1 cellular context compared by ENCODE assay signal in genomic region chr22:37981282-37982011, GRCh38.
TF ChIP-seq lines count a peak whose summit lies in the region.

No MANE protein-coding gene starts in this region.

TF ChIP-seq in HepG2, 621 proteins besides CTCF, POLR2A, EP300 and RAD21 (continued from another document):
- TF ChIP-seq, protein P1, sequence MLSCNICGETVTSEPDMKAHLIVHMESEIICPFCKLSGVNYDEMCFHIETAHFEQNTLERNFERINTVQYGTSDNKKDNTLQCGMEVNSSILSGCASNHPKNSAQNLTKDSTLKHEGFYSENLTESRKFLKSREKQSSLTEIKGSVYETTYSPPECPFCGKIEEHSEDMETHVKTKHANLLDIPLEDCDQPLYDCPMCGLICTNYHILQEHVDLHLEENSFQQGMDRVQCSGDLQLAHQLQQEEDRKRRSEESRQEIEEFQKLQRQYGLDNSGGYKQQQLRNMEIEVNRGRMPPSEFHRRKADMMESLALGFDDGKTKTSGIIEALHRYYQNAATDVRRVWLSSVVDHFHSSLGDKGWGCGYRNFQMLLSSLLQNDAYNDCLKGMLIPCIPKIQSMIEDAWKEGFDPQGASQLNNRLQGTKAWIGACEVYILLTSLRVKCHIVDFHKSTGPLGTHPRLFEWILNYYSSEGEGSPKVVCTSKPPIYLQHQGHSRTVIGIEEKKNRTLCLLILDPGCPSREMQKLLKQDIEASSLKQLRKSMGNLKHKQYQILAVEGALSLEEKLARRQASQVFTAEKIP (CRISPR knock-in tag; IDR thresholded peaks at IDR 0.05; ENCODE audit: borderline replicate concordance): no peak
- no peak for TF ChIP-seq ZNF496 (CRISPR knock-in tag; IDR thresholded peaks at IDR 0.05; ENCODE audit: insufficient replicate concordance)
- TF ChIP-seq NR2F1 (CRISPR knock-in tag; IDR thresholded peaks at IDR 0.05): peak in 1 of 2 experiments; percentile 35; a peak in 1 of 4 replicates
- TF ChIP-seq MTA1 (CRISPR knock-in tag; IDR thresholded peaks at IDR 0.05; ENCODE audit: borderline replicate concordance): peak; percentile 32; the same call in 1 of the 2 replicates
- no peak for TF ChIP-seq KAT2B (IDR thresholded peaks at IDR 0.05; ENCODE audit: borderline replicate concordance, low read depth, low read length)
- TF ChIP-seq ZNF7 (CRISPR knock-in tag; IDR thresholded peaks at IDR 0.05): no peak
- TF ChIP-seq ATRX (CRISPR knock-in tag; IDR thresholded peaks at IDR 0.05; ENCODE audit: borderline replicate concordance): no peak
- TF ChIP-seq ZBTB38 (CRISPR knock-in tag; IDR thresholded peaks at IDR 0.05): 0 out of 2 replicates have a peak, but pooled peaks have one; percentile 27
- no peak for TF ChIP-seq RNF219 (CRISPR knock-in tag; IDR thresholded peaks at IDR 0.05)
- 0 out of 2 replicates have a peak, but pooled peaks have one; percentile 25 for TF ChIP-seq RBFOX2 (IDR thresholded peaks at IDR 0.05; ENCODE audit: low read depth, low read length)
- 0 out of 2 replicates have a peak, but pooled peaks have one; percentile 28 for TF ChIP-seq MED1 (CRISPR knock-in tag; IDR thresholded peaks at IDR 0.05)
- TF ChIP-seq HNF1B (CRISPR knock-in tag; IDR thresholded peaks at IDR 0.05): peak; percentile 44; the same call in 1 of the 2 replicates
- no peak for TF ChIP-seq SOX13 (IDR thresholded peaks at IDR 0.05)
- peak in 1 of 2 experiments; percentile 25; a peak in 1 of 4 replicates for TF ChIP-seq SOX13 (CRISPR knock-in tag; conservative IDR thresholded peaks at IDR 0.05 in 1 of 2, IDR thresholded peaks at IDR 0.05 in 1 of 2)
- peak; percentile 56 for TF ChIP-seq NR2F6 (IDR thresholded peaks at IDR 0.05)
- TF ChIP-seq NR2F6 (CRISPR knock-in tag; IDR thresholded peaks at IDR 0.05): peak; percentile 75
- TF ChIP-seq, protein P2, sequence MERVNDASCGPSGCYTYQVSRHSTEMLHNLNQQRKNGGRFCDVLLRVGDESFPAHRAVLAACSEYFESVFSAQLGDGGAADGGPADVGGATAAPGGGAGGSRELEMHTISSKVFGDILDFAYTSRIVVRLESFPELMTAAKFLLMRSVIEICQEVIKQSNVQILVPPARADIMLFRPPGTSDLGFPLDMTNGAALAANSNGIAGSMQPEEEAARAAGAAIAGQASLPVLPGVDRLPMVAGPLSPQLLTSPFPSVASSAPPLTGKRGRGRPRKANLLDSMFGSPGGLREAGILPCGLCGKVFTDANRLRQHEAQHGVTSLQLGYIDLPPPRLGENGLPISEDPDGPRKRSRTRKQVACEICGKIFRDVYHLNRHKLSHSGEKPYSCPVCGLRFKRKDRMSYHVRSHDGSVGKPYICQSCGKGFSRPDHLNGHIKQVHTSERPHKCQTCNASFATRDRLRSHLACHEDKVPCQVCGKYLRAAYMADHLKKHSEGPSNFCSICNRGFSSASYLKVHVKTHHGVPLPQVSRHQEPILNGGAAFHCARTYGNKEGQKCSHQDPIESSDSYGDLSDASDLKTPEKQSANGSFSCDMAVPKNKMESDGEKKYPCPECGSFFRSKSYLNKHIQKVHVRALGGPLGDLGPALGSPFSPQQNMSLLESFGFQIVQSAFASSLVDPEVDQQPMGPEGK (CRISPR knock-in tag; IDR thresholded peaks at IDR 0.05): peak; percentile 51; the same call in 1 of the 2 replicates
- TF ChIP-seq PPARG (CRISPR knock-in tag; conservative IDR thresholded peaks at IDR 0.05): 0 out of 2 replicates have a peak, but pooled peaks have one; percentile 30
- TF ChIP-seq ZNF292 (CRISPR knock-in tag; IDR thresholded peaks at IDR 0.05; ENCODE audit: borderline replicate concordance, low read depth): peak; percentile 81; the same call in 1 of the 2 replicates
- TF ChIP-seq, protein P3, sequence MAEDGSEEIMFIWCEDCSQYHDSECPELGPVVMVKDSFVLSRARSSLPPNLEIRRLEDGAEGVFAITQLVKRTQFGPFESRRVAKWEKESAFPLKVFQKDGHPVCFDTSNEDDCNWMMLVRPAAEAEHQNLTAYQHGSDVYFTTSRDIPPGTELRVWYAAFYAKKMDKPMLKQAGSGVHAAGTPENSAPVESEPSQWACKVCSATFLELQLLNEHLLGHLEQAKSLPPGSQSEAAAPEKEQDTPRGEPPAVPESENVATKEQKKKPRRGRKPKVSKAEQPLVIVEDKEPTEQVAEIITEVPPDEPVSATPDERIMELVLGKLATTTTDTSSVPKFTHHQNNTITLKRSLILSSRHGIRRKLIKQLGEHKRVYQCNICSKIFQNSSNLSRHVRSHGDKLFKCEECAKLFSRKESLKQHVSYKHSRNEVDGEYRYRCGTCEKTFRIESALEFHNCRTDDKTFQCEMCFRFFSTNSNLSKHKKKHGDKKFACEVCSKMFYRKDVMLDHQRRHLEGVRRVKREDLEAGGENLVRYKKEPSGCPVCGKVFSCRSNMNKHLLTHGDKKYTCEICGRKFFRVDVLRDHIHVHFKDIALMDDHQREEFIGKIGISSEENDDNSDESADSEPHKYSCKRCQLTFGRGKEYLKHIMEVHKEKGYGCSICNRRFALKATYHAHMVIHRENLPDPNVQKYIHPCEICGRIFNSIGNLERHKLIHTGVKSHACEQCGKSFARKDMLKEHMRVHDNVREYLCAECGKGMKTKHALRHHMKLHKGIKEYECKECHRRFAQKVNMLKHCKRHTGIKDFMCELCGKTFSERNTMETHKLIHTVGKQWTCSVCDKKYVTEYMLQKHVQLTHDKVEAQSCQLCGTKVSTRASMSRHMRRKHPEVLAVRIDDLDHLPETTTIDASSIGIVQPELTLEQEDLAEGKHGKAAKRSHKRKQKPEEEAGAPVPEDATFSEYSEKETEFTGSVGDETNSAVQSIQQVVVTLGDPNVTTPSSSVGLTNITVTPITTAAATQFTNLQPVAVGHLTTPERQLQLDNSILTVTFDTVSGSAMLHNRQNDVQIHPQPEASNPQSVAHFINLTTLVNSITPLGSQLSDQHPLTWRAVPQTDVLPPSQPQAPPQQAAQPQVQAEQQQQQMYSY (CRISPR knock-in tag; IDR thresholded peaks at IDR 0.05): no peak
- TF ChIP-seq HNF4A (CRISPR knock-in tag; IDR thresholded peaks at IDR 0.05): peak; percentile 92
- no peak for TF ChIP-seq ZNF607 (CRISPR knock-in tag; IDR thresholded peaks at IDR 0.05; ENCODE audit: borderline replicate concordance)
- 0 out of 2 replicates have a peak, but pooled peaks have one; percentile 7 for TF ChIP-seq ZNF263 (CRISPR knock-in tag; IDR thresholded peaks at IDR 0.05)
- peak; percentile 69; the same call in 1 of the 2 replicates for TF ChIP-seq RXRB (CRISPR knock-in tag; IDR thresholded peaks at IDR 0.05; ENCODE audit: borderline replicate concordance)
